ENCODE assay signal across 36 cellular contexts in the genomic region with DNA sequence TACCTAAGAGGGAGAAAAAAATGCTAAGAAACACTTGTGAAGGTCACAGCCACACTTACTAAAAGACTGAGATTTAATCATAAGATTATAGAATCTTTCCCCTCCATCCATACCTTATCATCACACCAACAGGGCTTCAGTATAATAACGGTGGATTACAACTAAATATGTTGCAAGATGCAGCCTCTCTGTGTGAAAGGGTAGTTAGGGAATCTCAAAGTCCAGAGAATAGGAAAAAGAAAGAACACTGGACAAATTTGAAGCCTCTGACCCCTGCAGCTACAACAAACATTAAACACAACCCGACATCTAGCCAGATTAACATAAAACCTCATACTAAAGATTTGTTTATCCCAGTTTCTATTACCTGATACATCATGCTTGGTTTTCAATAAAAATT.
A peak's percentile ranks its signal among the peaks of the same experiment; 100 is the strongest.
DNase-seq lines count a peak whose midpoint lies in the region; ATAC-seq, FAIRE-seq and TF ChIP-seq lines count a peak whose summit lies in the region.
"Had no signal": no experiment of that assay in that cellular context is flagged by ENCODE, and none has a peak within 500 bp of the region (broad histone marks: within the 10 kb centered on the region; RNA-seq: fewer than 3 reads in every experiment).

No MANE protein-coding gene starts in this region.

- peaks cover 11% of the 10 kb centered on the region for H3K9me3 Mint-ChIP-seq in memory B cell

- CTCF ChIA-PET in HepG2 (lab: Yijun Ruan, JAX; ENCODE audit: low intra/inter-chr PET ratio, low total read pairs): no interaction called here

- no peak overlapping the region for H3K4me2 ChIP-seq in HepG2 (ENCODE audit: low read depth, low read length)
- no peak overlapping the region for H3K4me2 ChIP-seq in neural cell (ENCODE audit: low read length)
- H3K4me2 ChIP-seq: A549; BLaER1; BLaER1 treated with 17β-estradiol and CSF1 and Interleukin-3, amounts not matched to agents 10 nM and 100 nM had no signal

- no peaks in the 10 kb centered on the region for H3K9me3 ChIP-seq in right lobe of liver
- H3K9me3 ChIP-seq in HepG2 (ENCODE audit: low read length): no peaks in the 10 kb centered on the region
- no peaks in the 10 kb centered on the region for H3K9me3 ChIP-seq in neural cell (ENCODE audit: low read length)
- H3K9me3 ChIP-seq: A549; BE2C; BLaER1; BLaER1 treated with 17β-estradiol and CSF1 and Interleukin-3, amounts not matched to agents 10 nM and 100 nM; Caco-2 had no signal

- POLR2A ChIA-PET in HepG2 (lab: Yijun Ruan, JAX): no interaction called here

- no peak for TF ChIP-seq POLR2A in right lobe of liver (IDR thresholded peaks at IDR 0.05)
- TF ChIP-seq POLR2A in HepG2 (IDR thresholded peaks at IDR 0.05; ENCODE audit: insufficient read depth in 1 of 2, low read depth in 2 of 2, low read length in 2 of 2): no peak

- H3K36me3 Mint-ChIP-seq in memory B cell: peaks cover 36% of the 10 kb centered on the region
- H3K36me3 Mint-ChIP-seq: CD14-positive monocyte had no signal

- H4K20me1 ChIP-seq in HepG2 (ENCODE audit: insufficient read depth, low read length): no peaks in the 10 kb centered on the region
- no peaks in the 10 kb centered on the region for H4K20me1 ChIP-seq in neural cell (ENCODE audit: insufficient read depth)
- H4K20me1 ChIP-seq: BLaER1; BLaER1 treated with 17β-estradiol and CSF1 and Interleukin-3, amounts not matched to agents 10 nM and 100 nM had no signal

- DNase-seq in NCI-H146 (lab: John Stamatoyannopoulos, UW) (peak; percentile 13), NCI-H146 treated with DMSO at 0.1 percent for 48 hours (lab: John Stamatoyannopoulos, UW; ENCODE audit: unreplicated experiment) (no peak), right lobe of liver (no peak), HepG2 (ENCODE audit: low spot score) (no peak), memory B cell (ENCODE audit: low spot score in 2 of 2) (no peak), NCI-H82 (lab: John Stamatoyannopoulos, UW) (no peak)
- DNase-seq: 8988T; ACHN; AML-193; BE2C; C1 segment of cervical spinal cord; Caco-2; Calu3; CD4-positive, alpha-beta memory T cell; CD4-positive, alpha-beta T cell; CD4-positive, CD25-positive, alpha-beta regulatory T cell; CD8-positive, alpha-beta memory T cell; CD8-positive, alpha-beta T cell; COR-L47; DMS 273 treated with DMSO at 0.1 percent for 48 hours; DMS153; DMS79; DMS79 treated with DMSO at 0.1 percent for 48 hours; DND-41; EL had no signal

- no peaks in the 10 kb centered on the region for H3K79me2 ChIP-seq in HepG2 (ENCODE audit: insufficient read depth, low read length)
- H3K79me2 ChIP-seq in neural cell (replicated peaks; ENCODE audit: insufficient read depth, low read length): no peaks in the 10 kb centered on the region

- H2AFZ ChIP-seq in HepG2 (ENCODE audit: low read length): no peak overlapping the region
- H2AFZ ChIP-seq in neural cell (ENCODE audit: low read depth, low read length): no peak overlapping the region

- no peaks in the 10 kb centered on the region for H3F3A ChIP-seq in neural cell (ENCODE audit: insufficient read depth, low read length, poor library complexity, severe bottlenecking)

- no peak for TF ChIP-seq EP300 in HepG2 (IDR thresholded peaks at IDR 0.05; ENCODE audit: low read depth in 2 of 2, low read length in 2 of 2)
- no peak for TF ChIP-seq EP300 in HepG2 (CRISPR knock-in tag; IDR thresholded peaks at IDR 0.05; ENCODE audit: borderline replicate concordance)
- no peak for TF ChIP-seq EP300 in neural cell (conservative IDR thresholded peaks at IDR 0.05; ENCODE audit: poor library complexity, severe bottlenecking)

- no peak overlapping the region for H3K9ac ChIP-seq in HepG2 (ENCODE audit: insufficient read depth, low read depth, low read length)
- no peak overlapping the region for H3K9ac ChIP-seq in neural cell (ENCODE audit: low read length)
- H3K9ac ChIP-seq: BLaER1; BLaER1 treated with 17β-estradiol and CSF1 and Interleukin-3, amounts not matched to agents 10 nM and 100 nM had no signal

- TF ChIP-seq CTCF in right lobe of liver (IDR thresholded peaks at IDR 0.05) (no peak), HepG2 (CRISPR knock-in tag; IDR thresholded peaks at IDR 0.05) (no peak), neural cell (IDR thresholded peaks at IDR 0.05; ENCODE audit: poor library complexity, severe bottlenecking) (no peak)

- peak in 3 of 4 donors; percentile 23 to 81 (median 53) for ATAC-seq in right lobe of liver
- no peak for ATAC-seq in HepG2
- no peak for ATAC-seq in memory B cell (ENCODE audit: low read depth)
- no peak for ATAC-seq in GM21390 (IDR thresholded peaks at IDR 0.05; ENCODE audit: unreplicated experiment)
- ATAC-seq: A549; CD8-positive, alpha-beta T cell had no signal

- no peak overlapping the region for H3K27ac ChIP-seq in right lobe of liver
- no peak overlapping the region for H3K27ac ChIP-seq in HepG2 (ENCODE audit: extremely low read length, insufficient read depth, low read length)
- no peak overlapping the region for H3K27ac ChIP-seq in neural cell (ENCODE audit: low read length)
- H3K27ac ChIP-seq: 22Rv1; A549; BLaER1; BLaER1 treated with 17β-estradiol and CSF1 and Interleukin-3, amounts not matched to agents 10 nM and 100 nM; C4-2B had no signal

- H3K4me3 ChIP-seq in right lobe of liver (no peak overlapping the region), HepG2 (replicated peaks in 1 of 3; ENCODE audit: insufficient read depth in 1 of 3, low read depth in 2 of 3, low read length in 3 of 3) (no peak overlapping the region), neural cell (ENCODE audit: low read length) (no peak overlapping the region)
- H3K4me3 ChIP-seq: A549; BLaER1; BLaER1 treated with 17β-estradiol and CSF1 and Interleukin-3, amounts not matched to agents 10 nM and 100 nM had no signal

- intact Hi-C loops in right lobe of liver (cut with DNase I): no loop called here
- intact Hi-C loops in HepG2 (cut with micrococcal nuclease; ENCODE audit: unreplicated experiment): no loop called here

- BruUV-seq in HepG2 (replicated peaks; lab: Mats Ljungman, UMichigan): no TSS peak

- FAIRE-seq in HepG2 (lab: Jason Lieb, UNC): no peak
- FAIRE-seq: A204.1, A549, D721Med had no signal

- in situ Hi-C loops in HepG2 (cut with HindIII; ENCODE audit: extremely low pct_ligation_motif_present, low pct_unique_long_range_greater_than_20kb): no loop called here

- peak overlapping the region; percentile 53 for H3K27ac Mint-ChIP-seq in memory B cell
- H3K27ac Mint-ChIP-seq: B cell; CD4-positive, alpha-beta memory T cell; CD4-positive, alpha-beta T cell; CD4-positive, CD25-positive, alpha-beta regulatory T cell; CD8-positive, alpha-beta memory T cell; CD8-positive, alpha-beta T cell had no signal

- H3K27me3 Mint-ChIP-seq in memory B cell: no peaks in the 10 kb centered on the region
- H3K27me3 Mint-ChIP-seq: B cell; CD4-positive, alpha-beta memory T cell; CD4-positive, alpha-beta T cell had no signal

- no peaks in the 10 kb centered on the region for H3K9me2 ChIP-seq in neural cell (ENCODE audit: insufficient read depth, low read length)

- WGBS in right lobe of liver (ENCODE audit: insufficient coverage, low coverage, low lambda C conversion rate, missing lambda C conversion rate): 26% methylated on average over 2 of the region's 2 CpGs
- 0% methylated on average over 2 of the region's 2 CpGs for WGBS in HepG2 (ENCODE audit: low lambda C conversion rate)

- H3K36me3 ChIP-seq in right lobe of liver (no peaks in the 10 kb centered on the region), HepG2 (replicated peaks in 1 of 2; ENCODE audit: control insufficient read depth in 1 of 2, insufficient read depth in 2 of 2, low read length in 2 of 2) (no peaks in the 10 kb centered on the region), neural cell (ENCODE audit: insufficient read depth, low read length) (no peaks in the 10 kb centered on the region)
- H3K36me3 ChIP-seq: BE2C; BLaER1; BLaER1 treated with 17β-estradiol and CSF1 and Interleukin-3, amounts not matched to agents 10 nM and 100 nM had no signal

- no peak overlapping the region for H3K4me3 Mint-ChIP-seq in memory B cell
- H3K4me3 Mint-ChIP-seq: B cell; CD14-positive monocyte; CD4-positive, alpha-beta memory T cell; CD4-positive, alpha-beta T cell; CD4-positive, CD25-positive, alpha-beta regulatory T cell; CD8-positive, alpha-beta memory T cell; CD8-positive, alpha-beta T cell had no signal

- H3K27me3 ChIP-seq in right lobe of liver (no peaks in the 10 kb centered on the region), HepG2 (ENCODE audit: control insufficient read depth in 1 of 2, insufficient read depth in 2 of 2, low read length in 2 of 2) (no peaks in the 10 kb centered on the region), neural cell (ENCODE audit: insufficient read depth, low read depth, low read length) (no peaks in the 10 kb centered on the region)
- H3K27me3 ChIP-seq: BE2C; BLaER1; BLaER1 treated with 17β-estradiol and CSF1 and Interleukin-3, amounts not matched to agents 10 nM and 100 nM had no signal

- no peak for TF ChIP-seq RAD21 in HepG2 (CRISPR knock-in tag; IDR thresholded peaks at IDR 0.05)
- TF ChIP-seq RAD21 in neural cell (conservative IDR thresholded peaks at IDR 0.05): no peak

- peaks cover 19% of the 10 kb centered on the region for H3K4me1 Mint-ChIP-seq in memory B cell
- H3K4me1 Mint-ChIP-seq: CD14-positive monocyte; CD4-positive, alpha-beta memory T cell; CD8-positive, alpha-beta memory T cell had no signal

- H3K4me1 ChIP-seq in right lobe of liver: no peaks in the 10 kb centered on the region
- no peaks in the 10 kb centered on the region for H3K4me1 ChIP-seq in HepG2 (ENCODE audit: insufficient read depth, low read length)
- H3K4me1 ChIP-seq: A549; BE2C; BLaER1; BLaER1 treated with 17β-estradiol and CSF1 and Interleukin-3, amounts not matched to agents 10 nM and 100 nM; Caco-2 had no signal

TF ChIP-seq in HepG2, 621 proteins besides CTCF, POLR2A, EP300 and RAD21 (continues in another document):
- no peak for TF ChIP-seq ZBTB20 (CRISPR knock-in tag; IDR thresholded peaks at IDR 0.05; ENCODE audit: borderline replicate concordance, low read depth)

TF ChIP-seq in neural cell, 6 proteins besides CTCF, POLR2A, EP300 and RAD21:
- TF ChIP-seq MXI1 (conservative IDR thresholded peaks at IDR 0.05; ENCODE audit: poor library complexity, severe bottlenecking): no peak
- TF ChIP-seq POLR2AphosphoS5 (IDR thresholded peaks at IDR 0.05): peak; percentile 21

Comparison
In these comparisons a context has a peak if more than half of its experiments do, and no peak if none do; other contexts are left out.
1. ATAC-seq: peak in right lobe of liver (3 of 4); none in HepG2 (single experiment), memory B cell (single experiment) and GM21390 (single experiment).